In the genomic region with DNA sequence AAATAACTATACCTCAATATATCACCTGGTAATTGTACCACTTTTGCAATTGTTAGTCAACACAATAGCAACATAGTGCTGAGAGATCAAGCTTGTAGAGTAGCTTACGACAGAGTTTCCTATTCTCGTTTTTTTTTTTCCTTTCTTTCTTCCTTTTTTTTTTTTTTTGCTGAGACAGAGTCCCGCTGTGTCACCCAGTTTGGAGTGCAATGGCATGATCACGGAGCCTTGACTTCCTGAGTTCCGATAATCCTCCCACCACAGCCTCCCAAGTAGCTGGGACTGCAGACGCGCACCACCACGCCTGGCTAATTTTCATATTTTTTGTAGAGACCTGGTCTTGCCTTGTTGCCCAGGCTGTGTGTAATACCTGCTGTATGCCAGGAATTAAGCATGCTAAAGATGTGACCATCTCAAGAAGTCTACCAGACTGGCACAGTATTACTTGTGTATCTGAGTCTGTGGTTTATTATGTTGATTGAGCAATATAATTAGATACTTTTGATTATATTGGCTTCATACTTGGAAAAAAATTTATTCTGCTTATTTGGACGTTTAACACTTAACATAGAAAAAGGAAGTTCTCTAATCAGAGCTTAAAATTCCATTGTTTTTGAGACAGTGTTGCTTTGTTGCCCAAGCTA, we compare ENCODE assay signal across 11 cellular contexts. TPM values are rescaled to one million over a fixed set of nuclear protein-coding genes. Genes with fewer than 3 reads are reported as not detected.
DNase-seq lines count a peak whose midpoint lies in the region; ATAC-seq and TF ChIP-seq lines count a peak whose summit lies in the region.
"Had no signal": no experiment of that assay in that cellular context is flagged by ENCODE, and none has a peak within 500 bp of the region (broad histone marks: within the 10 kb centered on the region; RNA-seq: fewer than 3 reads in every experiment).

No MANE protein-coding gene starts in this region.

- POLR2A ChIA-PET in CD4-positive, alpha-beta T cell (lab: Charles Lee): interaction anchor here (0.6 to 1.3 kb wide), 3 partner anchors 27 to 158 kb away, joined by 3 to 7 read pairs (median 4); partner anchors contain the start of genes EIF2A, SERP1 and SIAH2
- POLR2A ChIA-PET in activated B cell treated with CpG ODN at 0.5 μM for 24 hours (lab: Charles Lee): interaction anchor here (0.6 to 1.9 kb wide), 5 partner anchors 8 to 781 kb away, joined by 4 to 7 read pairs (median 5); partner anchors contain the start of genes EIF2A, ERICH6 and SERP1

- H3K27me3 Mint-ChIP-seq in CD4-positive, alpha-beta T cell: no peaks in the 10 kb centered on the region
- H3K27me3 Mint-ChIP-seq in activated B cell treated with CpG ODN at 0.5 μM for 24 hours (no peaks in the 10 kb centered on the region), mesothelial cell of epicardium (ENCODE audit: low read depth) (no peaks in the 10 kb centered on the region)

- DNase-seq in CD4-positive, alpha-beta T cell: no peak
- peak; percentile 46 to 61 for DNase-seq in HL-60 (ENCODE audit: low read depth in 1 of 2, low spot score in 1 of 2)
- DNase-seq in activated B cell treated with CpG ODN at 0.5 μM for 24 hours: no peak
- no peak for DNase-seq in mesothelial cell of epicardium (ENCODE audit: low spot score in 2 of 2, unreplicated experiment in 2 of 2)
- DNase-seq in NCI-H2107 (lab: John Stamatoyannopoulos, UW): no peak
- no peak for DNase-seq in thyroid gland
- DNase-seq in posterior vena cava (ENCODE audit: low spot score): no peak
- DNase-seq: EL, left cardiac atrium, NCI-H526 had no signal

- no peak for TF ChIP-seq CTCF in CD4-positive, alpha-beta T cell (IDR thresholded peaks at IDR 0.05)
- TF ChIP-seq CTCF in HL-60 (IDR thresholded peaks at IDR 0.05; ENCODE audit: insufficient read depth, low read length) (no peak), activated B cell treated with CpG ODN at 0.5 μM for 24 hours (IDR thresholded peaks at IDR 0.05) (no peak), mesothelial cell of epicardium (IDR thresholded peaks at IDR 0.05; ENCODE audit: unreplicated experiment) (no peak), thyroid gland (IDR thresholded peaks at IDR 0.05) (no peak)

- H3K4me3 ChIP-seq in HL-60 (replicated peaks; ENCODE audit: insufficient read depth, low read length): peak overlapping the region; percentile 24
- H3K4me3 ChIP-seq in thyroid gland (replicated peaks in 1 of 3): no peak overlapping the region

- no peak overlapping the region for H3K27ac ChIP-seq in CD4-positive, alpha-beta T cell (ENCODE audit: low read depth, low read length)
- H3K27ac ChIP-seq in HL-60 (replicated peaks) (peak overlapping the region; percentile 79), thyroid gland (no peak overlapping the region)

- peaks cover 27 to 43% of the 10 kb centered on the region in 2 donors for H3K4me1 ChIP-seq in thyroid gland

- intact Hi-C loops in CD4-positive, alpha-beta T cell (cut with DNase I, micrococcal nuclease): no loop called here
- intact Hi-C loops in activated B cell treated with CpG ODN at 0.5 μM for 24 hours (cut with micrococcal nuclease): loop anchor here (1.0 to 2.0 kb wide), 2 partner anchors 8 to 15 kb away; no protein-coding TSS in a partner anchor
- intact Hi-C loops in thyroid gland (cut with DNase I): no loop called here
- intact Hi-C loops in posterior vena cava (cut with DNase I): no loop called here

- ATAC-seq in CD4-positive, alpha-beta T cell (ENCODE audit: poor library complexity): no peak
- ATAC-seq in activated B cell treated with CpG ODN at 0.5 μM for 24 hours (ENCODE audit: low read depth): peak; percentile 1
- ATAC-seq in GM18873 (IDR thresholded peaks at IDR 0.05; ENCODE audit: low FRiP score, unreplicated experiment): no peak
- ATAC-seq: left cardiac atrium had no signal

- no peak for TF ChIP-seq POLR2A in thyroid gland (IDR thresholded peaks at IDR 0.05)

- no peaks in the 10 kb centered on the region for H3K9me3 Mint-ChIP-seq in CD4-positive, alpha-beta T cell
- no peaks in the 10 kb centered on the region for H3K9me3 Mint-ChIP-seq in activated B cell treated with CpG ODN at 0.5 μM for 24 hours
- no peaks in the 10 kb centered on the region for H3K9me3 Mint-ChIP-seq in mesothelial cell of epicardium

- CTCF ChIA-PET in CD4-positive, alpha-beta T cell (lab: Charles Lee): interaction anchor here (1.0 to 1.7 kb wide), 2 partner anchors 60 to 158 kb away, joined by 3 to 4 read pairs; partner anchors contain the start of genes EIF2A and SERP1
- CTCF ChIA-PET in activated B cell treated with CpG ODN at 0.5 μM for 24 hours (lab: Charles Lee): no interaction called here

- peaks cover 95% of the 10 kb centered on the region for H3K4me1 Mint-ChIP-seq in CD4-positive, alpha-beta T cell (ENCODE audit: low read depth)
- H3K4me1 Mint-ChIP-seq in activated B cell treated with CpG ODN at 0.5 μM for 24 hours: peaks cover 86% of the 10 kb centered on the region
- H3K4me1 Mint-ChIP-seq in mesothelial cell of epicardium: peaks cover 36% of the 10 kb centered on the region

- no peaks in the 10 kb centered on the region for H3K36me3 ChIP-seq in thyroid gland

- H3K36me3 Mint-ChIP-seq in CD4-positive, alpha-beta T cell (ENCODE audit: low read depth): peaks cover 70% of the 10 kb centered on the region
- H3K36me3 Mint-ChIP-seq in activated B cell treated with CpG ODN at 0.5 μM for 24 hours (ENCODE audit: low read depth): peaks cover 44% of the 10 kb centered on the region
- H3K36me3 Mint-ChIP-seq in mesothelial cell of epicardium: peaks cover 2% of the 10 kb centered on the region

- peak overlapping the region; percentile 100 for H3K27ac Mint-ChIP-seq in CD4-positive, alpha-beta T cell
- H3K27ac Mint-ChIP-seq in activated B cell treated with CpG ODN at 0.5 μM for 24 hours (peak overlapping the region; percentile 81), mesothelial cell of epicardium (peak overlapping the region; percentile 47)

- no peaks in the 10 kb centered on the region for H3K27me3 ChIP-seq in CD4-positive, alpha-beta T cell (ENCODE audit: control insufficient read depth, insufficient read depth, low read length)
- no peaks in the 10 kb centered on the region for H3K27me3 ChIP-seq in HL-60 (ENCODE audit: insufficient read depth, poor library complexity, severe bottlenecking)
- H3K27me3 ChIP-seq in thyroid gland: no peaks in the 10 kb centered on the region

- 79 to 87% methylated on average over 9 of the region's 9 CpGs for WGBS in thyroid gland, 2 donors

- peak overlapping the region; percentile 75 for H3K4me3 Mint-ChIP-seq in CD4-positive, alpha-beta T cell
- peak overlapping the region; percentile 81 for H3K4me3 Mint-ChIP-seq in activated B cell treated with CpG ODN at 0.5 μM for 24 hours
- H3K4me3 Mint-ChIP-seq in mesothelial cell of epicardium: no peak overlapping the region

- H3K9me3 ChIP-seq in CD4-positive, alpha-beta T cell (ENCODE audit: control insufficient read depth, low read length): no peaks in the 10 kb centered on the region
- no peaks in the 10 kb centered on the region for H3K9me3 ChIP-seq in thyroid gland

RNA-seq across cellular contexts. Expression of gene SELENOT, which starts 3.0 kb away (rescaled TPM):
- total RNA-seq in CD4-positive, alpha-beta T cell: 100 to 1,000 TPM; 110 to 115 TPM
- total RNA-seq in activated B cell treated with CpG ODN at 0.5 μM for 24 hours (137 and 145 TPM in 2 replicates), mesothelial cell of epicardium (43.6 to 51.0 TPM (median 49.2 TPM) in 3 replicates), thyroid gland (100 to 1,000 TPM in 3 of 4 donors, 10 to 100 TPM in 1; 98.8 to 168 (median 137) TPM), posterior vena cava (100 to 1,000 TPM in 1 of 2 donors, 10 to 100 TPM in 1; 91.6 to 118 TPM)

RNA-seq across cellular contexts. Expression of gene EIF2A, which starts 59.5 kb away (rescaled TPM):
- total RNA-seq in CD4-positive, alpha-beta T cell: 100 to 1,000 TPM; 115 to 122 TPM
- total RNA-seq in activated B cell treated with CpG ODN at 0.5 μM for 24 hours (105 and 109 TPM in 2 replicates), mesothelial cell of epicardium (56.8 to 60.7 TPM (median 60.6 TPM) in 3 replicates), thyroid gland (100 to 1,000 TPM; 179 to 198 (median 189) TPM), posterior vena cava (10 to 100 TPM; 73.1 to 75.5 TPM)

RNA-seq across cellular contexts. Expression of gene SERP1, which starts 59.8 kb away (rescaled TPM):
- 100 to 1,000 TPM; 141 to 147 TPM for total RNA-seq in CD4-positive, alpha-beta T cell
- total RNA-seq in activated B cell treated with CpG ODN at 0.5 μM for 24 hours (87.2 and 88.2 TPM in 2 replicates), mesothelial cell of epicardium (84.1 to 86.5 TPM (median 85.8 TPM) in 3 replicates), thyroid gland (100 to 1,000 TPM; 146 to 355 (median 270) TPM), posterior vena cava (10 to 100 TPM; 72.8 to 74.9 TPM)

Comparison
In these comparisons a context has a peak if more than half of its experiments do, and no peak if none do; other contexts are left out.
1. DNase-seq: peak in HL-60 (2 of 2); none in CD4-positive, alpha-beta T cell (0 of 10), activated B cell treated with CpG ODN at 0.5 μM for 24 hours (single experiment), mesothelial cell of epicardium (0 of 2), NCI-H2107 (single experiment), thyroid gland (0 of 2) and posterior vena cava (single experiment).
2. H3K27ac Mint-ChIP-seq: peak in every context shown above with its lines; median percentile 100 in CD4-positive, alpha-beta T cell; 81 in activated B cell treated with CpG ODN at 0.5 μM for 24 hours; 47 in mesothelial cell of epicardium.